Comparison of ENCODE assay signal across 2 cellular contexts in the genomic region with DNA sequence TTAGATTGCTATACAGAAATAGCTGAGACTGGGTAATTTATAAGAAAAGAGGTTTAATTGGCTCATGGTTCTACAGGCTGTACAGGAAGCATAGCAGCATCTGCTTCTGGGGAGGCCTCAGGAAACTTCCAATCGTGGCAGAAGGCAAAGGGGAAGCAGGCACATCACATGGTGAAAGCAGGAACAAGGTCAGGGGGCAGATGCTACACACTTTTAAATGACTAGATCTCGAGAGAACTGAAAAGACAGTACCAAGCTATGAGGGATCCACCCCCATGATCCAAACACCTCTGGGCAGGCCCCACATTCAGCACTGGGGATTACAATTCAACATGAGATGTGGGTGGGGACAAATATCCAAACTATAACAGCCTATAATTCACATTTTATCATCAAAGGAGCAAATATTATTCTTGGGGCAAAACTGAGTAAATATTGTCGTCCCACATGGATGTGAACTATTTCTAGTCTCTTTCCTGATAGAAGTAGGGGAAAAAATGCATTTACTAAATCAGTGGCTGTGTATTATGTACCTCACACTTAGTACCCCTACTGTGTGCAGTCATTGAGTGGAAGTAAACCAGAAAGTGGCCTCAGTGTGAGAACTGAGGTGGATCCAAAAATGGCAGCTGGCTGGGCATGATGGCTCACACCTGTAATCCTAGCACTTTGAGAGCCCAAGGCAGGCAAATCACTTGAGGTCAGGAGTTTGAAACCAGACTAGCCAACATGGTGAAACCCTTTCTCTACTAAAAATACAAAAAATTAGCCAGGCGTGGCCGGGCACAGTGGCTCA.
TF ChIP-seq lines count a peak whose summit lies in the region.

No MANE protein-coding gene starts in this region.

TF ChIP-seq in GM23338, 12 proteins besides CTCF, POLR2A, EP300 and RAD21:
- TF ChIP-seq POLR2AphosphoS5 (IDR thresholded peaks at IDR 0.05; ENCODE audit: low read depth) (peak; percentile 51; the same call in 1 of the 2 replicates), ZNF331 (CRISPR knock-in tag; IDR thresholded peaks at IDR 0.05; ENCODE audit: low read depth) (no peak)

TF ChIP-seq in H1, 55 proteins besides CTCF, POLR2A, EP300 and RAD21:
- peak; percentile 40 for TF ChIP-seq POLR2AphosphoS5 (IDR thresholded peaks at IDR 0.05; ENCODE audit: low read depth, low read length)
- TF ChIP-seq CEBPB (IDR thresholded peaks at IDR 0.05; ENCODE audit: low read depth, low read length), result no peak
- no peak for TF ChIP-seq TCF12 (IDR thresholded peaks at IDR 0.05; ENCODE audit: low read depth, low read length)
- TF ChIP-seq, protein P1, sequence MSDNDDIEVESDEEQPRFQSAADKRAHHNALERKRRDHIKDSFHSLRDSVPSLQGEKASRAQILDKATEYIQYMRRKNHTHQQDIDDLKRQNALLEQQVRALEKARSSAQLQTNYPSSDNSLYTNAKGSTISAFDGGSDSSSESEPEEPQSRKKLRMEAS (IDR thresholded peaks at IDR 0.05), result peak; percentile 77
- TF ChIP-seq, protein P2, sequence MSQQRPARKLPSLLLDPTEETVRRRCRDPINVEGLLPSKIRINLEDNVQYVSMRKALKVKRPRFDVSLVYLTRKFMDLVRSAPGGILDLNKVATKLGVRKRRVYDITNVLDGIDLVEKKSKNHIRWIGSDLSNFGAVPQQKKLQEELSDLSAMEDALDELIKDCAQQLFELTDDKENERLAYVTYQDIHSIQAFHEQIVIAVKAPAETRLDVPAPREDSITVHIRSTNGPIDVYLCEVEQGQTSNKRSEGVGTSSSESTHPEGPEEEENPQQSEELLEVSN (IDR thresholded peaks at IDR 0.05), result no peak
- no peak for TF ChIP-seq TAF1 (IDR thresholded peaks at IDR 0.05; ENCODE audit: low read depth, low read length)
TF ChIP-seq in H1: peak in this region for 2.
